ENCODE assay signal across 22 cellular contexts in the genomic region with DNA sequence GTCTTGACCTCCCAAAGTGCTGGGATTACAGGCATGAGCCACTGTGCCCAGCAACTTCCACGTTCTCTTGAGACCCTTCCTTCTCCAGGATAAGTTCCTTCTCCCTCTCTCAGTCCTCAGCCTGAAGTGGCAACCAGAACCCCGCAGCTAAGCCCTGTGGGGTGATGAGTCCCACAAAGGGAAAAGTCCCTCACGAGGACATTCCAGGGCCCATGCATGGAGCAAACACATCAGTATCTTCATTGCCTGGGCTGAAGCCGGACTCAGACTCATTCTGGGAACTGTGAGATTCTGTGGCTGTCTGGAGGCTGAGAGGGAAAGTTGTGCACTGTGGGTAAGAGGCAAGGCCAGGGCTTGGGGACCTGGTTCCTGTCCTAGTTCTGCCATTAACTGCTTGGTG.
DNase-seq lines count a peak whose midpoint lies in the region; ATAC-seq lines count a peak whose summit lies in the region.
"Had no signal": no experiment of that assay in that cellular context is flagged by ENCODE, and none has a peak within 500 bp of the region (broad histone marks: within the 10 kb centered on the region; RNA-seq: fewer than 3 reads in every experiment).

No MANE protein-coding gene starts in this region.

- peaks cover 0 to 3% of the 10 kb centered on the region in 2 donors for H3K9me3 ChIP-seq in neuronal stem cell (replicated peaks in 1 of 2; ENCODE audit: control insufficient read depth in 2 of 2, insufficient read depth in 1 of 2, low read depth in 1 of 2, low read length in 2 of 2)
- H3K9me3 ChIP-seq in mesenchymal stem cell (ENCODE audit: control insufficient read depth, low read length), result peaks cover 2% of the 10 kb centered on the region
- H3K9me3 ChIP-seq: BE2C had no signal

- H3K4me1 Mint-ChIP-seq in central memory CD8-positive, alpha-beta T cell, result no peaks in the 10 kb centered on the region
- no peaks in the 10 kb centered on the region for H3K4me1 Mint-ChIP-seq in activated T-helper 17 cell treated with anti-CD3 and anti-CD28 coated beads, Interleukin-2, amount 50 U/mL, for 72 hours
- H3K4me1 Mint-ChIP-seq: CD4-positive, CD25-positive, alpha-beta regulatory T cell; CD8-positive, alpha-beta memory T cell had no signal

- no peak for DNase-seq in central memory CD8-positive, alpha-beta T cell (ENCODE audit: low spot score in 2 of 2)
- DNase-seq in left lobe of liver (ENCODE audit: low spot score) (peak; percentile 28), neuronal stem cell (ENCODE audit: low spot score) (no peak), activated gamma-delta T cell treated with Interleukin-2 at 50 U/mL for 16 hours (no peak), mesenchymal stem cell (no peak)
- DNase-seq: 8988T; ACHN; BE2C; C1 segment of cervical spinal cord; CD4-positive, alpha-beta memory T cell; CD4-positive, CD25-positive, alpha-beta regulatory T cell; CD8-positive, alpha-beta memory T cell; COR-L47; DMS 273 treated with DMSO at 0.1 percent for 48 hours; DMS153; DMS53; DMS79; GF-D8 had no signal

- no peak overlapping the region for H3K23ac ChIP-seq in neuronal stem cell (ENCODE audit: low read depth, low read length, poor library complexity)
- no peak overlapping the region for H3K23ac ChIP-seq in mesenchymal stem cell (ENCODE audit: low read length in 2 of 2)

- H3K4me3 ChIP-seq in neuronal stem cell (ENCODE audit: low read length in 2 of 2) (no peak overlapping the region), mesenchymal stem cell (ENCODE audit: insufficient read depth in 1 of 2, low read depth in 1 of 2, low read length in 2 of 2) (no peak overlapping the region)
- H3K4me3 ChIP-seq: BLaER1 had no signal

- no peak overlapping the region for H4K91ac ChIP-seq in neuronal stem cell (ENCODE audit: low read depth, low read length, poor library complexity)
- no peak overlapping the region for H4K91ac ChIP-seq in mesenchymal stem cell (ENCODE audit: low read length)

- no peaks in the 10 kb centered on the region for H3K36me3 ChIP-seq in neuronal stem cell (replicated peaks in 1 of 2; ENCODE audit: control insufficient read depth in 2 of 2, insufficient read depth in 2 of 2, low read length in 2 of 2)
- no peaks in the 10 kb centered on the region for H3K36me3 ChIP-seq in mesenchymal stem cell (ENCODE audit: control insufficient read depth in 1 of 2, insufficient read depth in 2 of 2, low read depth in 1 of 2, low read length in 2 of 2)
- H3K36me3 ChIP-seq: BE2C, BLaER1 had no signal

- peaks cover 14% of the 10 kb centered on the region for H3K9me3 Mint-ChIP-seq in central memory CD8-positive, alpha-beta T cell
- peaks cover 11% of the 10 kb centered on the region for H3K9me3 Mint-ChIP-seq in activated T-helper 17 cell treated with anti-CD3 and anti-CD28 coated beads, Interleukin-2, amount 50 U/mL, for 72 hours

- H3K79me1 ChIP-seq in neuronal stem cell (ENCODE audit: low read depth, low read length) (no peaks in the 10 kb centered on the region), mesenchymal stem cell (replicated peaks; ENCODE audit: low read length, poor library complexity, severe bottlenecking) (no peaks in the 10 kb centered on the region)

- H3K4me1 ChIP-seq in neuronal stem cell (ENCODE audit: control insufficient read depth in 2 of 2, insufficient read depth in 1 of 2, low read depth in 1 of 2, low read length in 2 of 2), result peaks cover 3 to 5% of the 10 kb centered on the region in 2 donors
- peaks cover 6% of the 10 kb centered on the region for H3K4me1 ChIP-seq in mesenchymal stem cell (ENCODE audit: control insufficient read depth, insufficient read depth, low read depth, low read length)
- H3K4me1 ChIP-seq: BE2C, BLaER1 had no signal

- H3K27me3 ChIP-seq in neuronal stem cell (ENCODE audit: control insufficient read depth in 3 of 3, insufficient read depth in 3 of 3, low read depth in 1 of 3, low read length in 3 of 3), result peaks cover 0 to 5% (median 0%) of the 10 kb centered on the region in 3 experiments
- peaks cover 7 to 45% of the 10 kb centered on the region in 2 experiments for H3K27me3 ChIP-seq in mesenchymal stem cell (ENCODE audit: control insufficient read depth in 1 of 2, insufficient read depth in 1 of 2, low read length in 2 of 2)
- H3K27me3 ChIP-seq: BE2C, BLaER1 had no signal

- no peak overlapping the region for H2AK5ac ChIP-seq in neuronal stem cell (ENCODE audit: low read depth, low read length)
- no peak overlapping the region for H2AK5ac ChIP-seq in mesenchymal stem cell (ENCODE audit: low read length, severe bottlenecking)

- H3K9ac ChIP-seq in neuronal stem cell (ENCODE audit: low read depth, low read length, poor library complexity) (no peak overlapping the region), mesenchymal stem cell (ENCODE audit: low read length) (no peak overlapping the region)
- H3K9ac ChIP-seq: BLaER1 had no signal

- no peak overlapping the region for H4K8ac ChIP-seq in neuronal stem cell (ENCODE audit: low read depth, low read length)
- no peak overlapping the region for H4K8ac ChIP-seq in mesenchymal stem cell (ENCODE audit: low read length)

- H2BK15ac ChIP-seq in neuronal stem cell (ENCODE audit: low read length), result no peak overlapping the region
- H2BK15ac ChIP-seq in mesenchymal stem cell (ENCODE audit: low read depth, poor library complexity, severe bottlenecking), result no peak overlapping the region

- H3K27ac ChIP-seq in neuronal stem cell (replicated peaks; ENCODE audit: low read length) (no peak overlapping the region), mesenchymal stem cell (ENCODE audit: low read length, poor library complexity, severe bottlenecking) (no peak overlapping the region)
- H3K27ac ChIP-seq: BLaER1 had no signal

- H2BK120ac ChIP-seq in neuronal stem cell (ENCODE audit: low read depth, low read length) (no peak overlapping the region), mesenchymal stem cell (ENCODE audit: low read depth, low read length) (no peak overlapping the region)

- no peak overlapping the region for H3K4me2 ChIP-seq in neuronal stem cell (ENCODE audit: insufficient read depth, low read length, poor library complexity, severe bottlenecking)
- H3K4me2 ChIP-seq in mesenchymal stem cell (ENCODE audit: low read length, poor library complexity, severe bottlenecking), result no peak overlapping the region
- H3K4me2 ChIP-seq: BLaER1 had no signal

- H2BK5ac ChIP-seq in neuronal stem cell (ENCODE audit: low read length) (no peak overlapping the region), mesenchymal stem cell (ENCODE audit: low read depth, low read length, poor library complexity, severe bottlenecking) (no peak overlapping the region)

- H3K36me3 Mint-ChIP-seq in central memory CD8-positive, alpha-beta T cell (ENCODE audit: insufficient read depth), result peaks cover 1% of the 10 kb centered on the region
- no peaks in the 10 kb centered on the region for H3K36me3 Mint-ChIP-seq in activated T-helper 17 cell treated with anti-CD3 and anti-CD28 coated beads, Interleukin-2, amount 50 U/mL, for 72 hours (ENCODE audit: low read depth)
- H3K36me3 Mint-ChIP-seq: CD14-positive monocyte; CD4-positive, alpha-beta memory T cell; CD4-positive, CD25-positive, alpha-beta regulatory T cell; CD8-positive, alpha-beta memory T cell had no signal

- H3K18ac ChIP-seq in neuronal stem cell (ENCODE audit: low read length) (no peak overlapping the region), mesenchymal stem cell (ENCODE audit: low read depth in 1 of 2, low read length in 2 of 2) (no peak overlapping the region)

- no CpG with 5 or more reads among the region's 4 CpGs for WGBS in neuronal stem cell (ENCODE audit: extremely low coverage in 2 of 2, insufficient read length in 2 of 2, insufficient replicate concordance in 1 of 2), 2 donors
- WGBS in mesenchymal stem cell, result 74% methylated on average over 4 of the region's 4 CpGs

- H3K14ac ChIP-seq in neuronal stem cell (ENCODE audit: low read length) (no peak overlapping the region), mesenchymal stem cell (ENCODE audit: low read length in 2 of 2) (no peak overlapping the region)

- H2AFZ ChIP-seq in neuronal stem cell (ENCODE audit: low read length), result peak overlapping the region; percentile 82
- H2AFZ ChIP-seq in mesenchymal stem cell (ENCODE audit: low read depth, low read length), result no peak overlapping the region

- ATAC-seq in central memory CD8-positive, alpha-beta T cell (replicated peaks; ENCODE audit: extremely low read depth, poor library complexity, severe bottlenecking), result no peak
- ATAC-seq in left lobe of liver, result no peak
- ATAC-seq in activated T-helper 17 cell treated with anti-CD3 and anti-CD28 coated beads, Interleukin-2, amount 50 U/mL, for 72 hours (replicated peaks), result no peak
- no peak for ATAC-seq in HG02884 (IDR thresholded peaks at IDR 0.05; ENCODE audit: unreplicated experiment)

- H3K27me3 Mint-ChIP-seq in central memory CD8-positive, alpha-beta T cell, result no peaks in the 10 kb centered on the region
- peaks cover 9% of the 10 kb centered on the region for H3K27me3 Mint-ChIP-seq in activated T-helper 17 cell treated with anti-CD3 and anti-CD28 coated beads, Interleukin-2, amount 50 U/mL, for 72 hours
- H3K27me3 Mint-ChIP-seq: CD4-positive, CD25-positive, alpha-beta regulatory T cell had no signal

- H3K4ac ChIP-seq in neuronal stem cell (ENCODE audit: low read length), result no peak overlapping the region
- no peak overlapping the region for H3K4ac ChIP-seq in mesenchymal stem cell (ENCODE audit: low read depth in 1 of 2, low read length in 2 of 2)

- H2BK12ac ChIP-seq in neuronal stem cell (ENCODE audit: low read length) (no peak overlapping the region), mesenchymal stem cell (ENCODE audit: low read length in 2 of 2) (no peak overlapping the region)

- peak overlapping the region; percentile 47 for H3K27ac Mint-ChIP-seq in central memory CD8-positive, alpha-beta T cell (ENCODE audit: low read depth)
- H3K27ac Mint-ChIP-seq in activated T-helper 17 cell treated with anti-CD3 and anti-CD28 coated beads, Interleukin-2, amount 50 U/mL, for 72 hours, result no peak overlapping the region
- H3K27ac Mint-ChIP-seq: CD14-positive monocyte; CD4-positive, CD25-positive, alpha-beta regulatory T cell; CD8-positive, alpha-beta memory T cell had no signal

- H3K4me3 Mint-ChIP-seq in central memory CD8-positive, alpha-beta T cell, result no peak overlapping the region
- H3K4me3 Mint-ChIP-seq in activated T-helper 17 cell treated with anti-CD3 and anti-CD28 coated beads, Interleukin-2, amount 50 U/mL, for 72 hours, result no peak overlapping the region
- H3K4me3 Mint-ChIP-seq: CD14-positive monocyte; CD4-positive, alpha-beta memory T cell; CD4-positive, CD25-positive, alpha-beta regulatory T cell had no signal
